Comparison of ENCODE assay signal across 1 cellular context in genomic region chr7:116524609-116525297, GRCh38.
TF ChIP-seq lines count a peak whose summit lies in the region.

CAV1 (plus strand) TSS chr7:116525036; CDS start chr7:116525063, 27 bp downstream.

TF ChIP-seq in HEK293, 187 proteins besides CTCF, POLR2A, EP300 and RAD21 (continued from another document and continues in another):
- TF ChIP-seq ZNF398 (tag by site-specific recombination; IDR thresholded peaks at IDR 0.05) (peak; percentile 92), ZFP37 (tag by site-specific recombination; IDR thresholded peaks at IDR 0.05) (no peak), ZNF473 (tag by site-specific recombination; IDR thresholded peaks at IDR 0.05) (no peak), ZNF121 (tag by site-specific recombination; IDR thresholded peaks at IDR 0.05) (peak; percentile 24; the same call in 1 of the 2 replicates), ZNF274 (IDR thresholded peaks at IDR 0.05; ENCODE audit: low read length) (no peak), ZNF274 (tag by site-specific recombination; IDR thresholded peaks at IDR 0.05; ENCODE audit: borderline replicate concordance) (no peak), ZNF624 (tag by site-specific recombination; IDR thresholded peaks at IDR 0.05) (no peak), KLF10 (tag by site-specific recombination; IDR thresholded peaks at IDR 0.05) (peak; percentile 86), ZNF670 (tag by site-specific recombination; IDR thresholded peaks at IDR 0.05; ENCODE audit: low read depth) (no peak), ZNF148 (tag by site-specific recombination; IDR thresholded peaks at IDR 0.05; ENCODE audit: borderline replicate concordance) (no peak), ZNF350 (tag by site-specific recombination; IDR thresholded peaks at IDR 0.05) (no peak), ZNF701 (tag by site-specific recombination; IDR thresholded peaks at IDR 0.05) (no peak), ZNF248 (tag by site-specific recombination; IDR thresholded peaks at IDR 0.05) (no peak), KLF8 (tag by site-specific recombination; IDR thresholded peaks at IDR 0.05) (peak; percentile 74), ZNF155 (tag by site-specific recombination; IDR thresholded peaks at IDR 0.05) (no peak), ZNF341 (tag by site-specific recombination; IDR thresholded peaks at IDR 0.05; ENCODE audit: low read depth) (peak; percentile 93), ZNF776 (tag by site-specific recombination; IDR thresholded peaks at IDR 0.05; ENCODE audit: borderline replicate concordance) (no peak), ZNF555 (tag by site-specific recombination; conservative IDR thresholded peaks at IDR 0.05) (no peak), ZNF488 (tag by site-specific recombination; IDR thresholded peaks at IDR 0.05) (no peak), ZIC2 (tag by site-specific recombination; IDR thresholded peaks at IDR 0.05) (peak; percentile 96), ZNF843 (tag by site-specific recombination; IDR thresholded peaks at IDR 0.05) (peak; percentile 68), ZNF23 (tag by site-specific recombination; IDR thresholded peaks at IDR 0.05; ENCODE audit: borderline replicate concordance) (no peak), ZEB2 (tag by site-specific recombination; IDR thresholded peaks at IDR 0.05) (peak; percentile 87; the same call in 1 of the 2 replicates), ZBTB10 (tag by site-specific recombination; IDR thresholded peaks at IDR 0.05) (no peak; the same call in 1 of the 2 replicates), ZNF777 (tag by site-specific recombination; IDR thresholded peaks at IDR 0.05; ENCODE audit: borderline replicate concordance) (no peak), ZFHX2 (tag by site-specific recombination; conservative IDR thresholded peaks at IDR 0.05) (peak; percentile 30; the same call in 1 of the 2 replicates), YY1 (tag by site-specific recombination; IDR thresholded peaks at IDR 0.05) (no peak), ZBTB1 (tag by site-specific recombination; IDR thresholded peaks at IDR 0.05) (no peak), ZFP69B (tag by site-specific recombination; IDR thresholded peaks at IDR 0.05) (0 out of 2 replicates have a peak, but pooled peaks have one; percentile 8), BCL6B (tag by site-specific recombination; IDR thresholded peaks at IDR 0.05) (no peak), SCRT1 (tag by site-specific recombination; IDR thresholded peaks at IDR 0.05; ENCODE audit: borderline replicate concordance) (no peak), ZNF391 (tag by site-specific recombination; IDR thresholded peaks at IDR 0.05; ENCODE audit: borderline replicate concordance, low read depth) (no peak), GLI4 (tag by site-specific recombination; IDR thresholded peaks at IDR 0.05) (no peak), ELK4 (IDR thresholded peaks at IDR 0.05; ENCODE audit: borderline replicate concordance, low read depth, low read length) (no peak), KLF17 (tag by site-specific recombination; IDR thresholded peaks at IDR 0.05) (peak; percentile 49; the same call in 1 of the 2 replicates), OSR2 (tag by site-specific recombination; IDR thresholded peaks at IDR 0.05) (0 out of 2 replicates have a peak, but pooled peaks have one; percentile 18), ZSCAN18 (tag by site-specific recombination; IDR thresholded peaks at IDR 0.05) (no peak), ZNF548 (tag by site-specific recombination; IDR thresholded peaks at IDR 0.05) (no peak), ZNF768 (tag by site-specific recombination; IDR thresholded peaks at IDR 0.05) (no peak), ZNF140 (tag by site-specific recombination; IDR thresholded peaks at IDR 0.05) (no peak), ZNF354C (tag by site-specific recombination; IDR thresholded peaks at IDR 0.05; ENCODE audit: borderline replicate concordance, low read depth) (no peak), GFI1B (tag by site-specific recombination; IDR thresholded peaks at IDR 0.05) (no peak), ZNF654 (tag by site-specific recombination; IDR thresholded peaks at IDR 0.05; ENCODE audit: low read depth) (no peak), ZNF645 (tag by site-specific recombination; IDR thresholded peaks at IDR 0.05) (no peak), ZNF585B (tag by site-specific recombination; IDR thresholded peaks at IDR 0.05) (no peak), ZNF423 (tag by site-specific recombination; IDR thresholded peaks at IDR 0.05) (peak; percentile 95), ZNF660 (tag by site-specific recombination; IDR thresholded peaks at IDR 0.05) (peak; percentile 93), ZNF324 (tag by site-specific recombination; IDR thresholded peaks at IDR 0.05) (peak; percentile 37; the same call in 1 of the 2 replicates), PRDM4 (tag by site-specific recombination; IDR thresholded peaks at IDR 0.05) (no peak), ZNF529 (tag by site-specific recombination; IDR thresholded peaks at IDR 0.05; ENCODE audit: insufficient replicate concordance) (no peak), ZNF2 (tag by site-specific recombination; IDR thresholded peaks at IDR 0.05) (no peak; the same call in none of the 2 replicates)
